In genomic region chr5:113866763-113867162, GRCh38 we compare ENCODE assay signal across 4 cellular contexts.
"Had no signal": no experiment of that assay in that cellular context is flagged by ENCODE, and none has a peak within 500 bp of the region (broad histone marks: within the 10 kb centered on the region; RNA-seq: fewer than 3 reads in every experiment).

No MANE protein-coding gene starts in this region.

- H3K4me3 ChIP-seq: GM23338 had no signal

- H2AFZ ChIP-seq: GM23338 had no signal

- H3K27ac Mint-ChIP-seq: GM23338 had no signal

- DNase-seq: H9, HCEC 1CT, IMR-90 had no signal

- H3K4me3 Mint-ChIP-seq: GM23338, H9 had no signal

- H3K4me1 Mint-ChIP-seq: GM23338, H9 had no signal

- H3K4me2 ChIP-seq: GM23338 had no signal

- ATAC-seq: GM23338 had no signal

- H3K9me3 Mint-ChIP-seq: GM23338 had no signal
